In the genomic region with DNA sequence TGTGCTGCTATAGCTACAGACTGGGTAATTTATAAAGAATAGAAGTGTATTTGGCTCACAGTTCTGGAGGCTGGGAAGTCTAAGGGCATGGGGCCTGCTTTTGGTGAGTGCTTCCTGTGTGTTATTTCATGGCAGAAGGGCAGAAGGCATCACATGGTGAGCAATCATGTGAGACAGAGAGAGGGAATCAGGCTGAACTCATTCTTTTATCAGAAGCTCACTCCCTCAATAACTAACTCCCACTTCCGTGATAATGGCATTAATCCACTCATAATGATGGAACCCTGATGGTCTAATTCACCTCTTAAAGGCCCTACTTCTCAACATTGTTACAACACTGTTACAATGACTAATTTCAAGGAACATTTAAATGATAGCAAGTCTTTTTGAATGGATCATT, we compare ENCODE assay signal across 19 cellular contexts.
A peak's percentile ranks its signal among the peaks of the same experiment; 100 is the strongest.
DNase-seq lines count a peak whose midpoint lies in the region; ATAC-seq, FAIRE-seq and TF ChIP-seq lines count a peak whose summit lies in the region.
"Had no signal": no experiment of that assay in that cellular context is flagged by ENCODE, and none has a peak within 500 bp of the region (broad histone marks: within the 10 kb centered on the region; RNA-seq: fewer than 3 reads in every experiment).

No MANE protein-coding gene starts in this region.

- ATAC-seq in sciatic nerve, result no peak
- no peak for ATAC-seq in GM21737 (IDR thresholded peaks at IDR 0.05; ENCODE audit: unreplicated experiment)

- H3K79me2 ChIP-seq in astrocyte (ENCODE audit: insufficient read depth, low read length), result no peaks in the 10 kb centered on the region

- no peaks in the 10 kb centered on the region for H3K4me1 Mint-ChIP-seq in astrocyte (ENCODE audit: low read depth, unreplicated experiment)
- H3K4me1 Mint-ChIP-seq: H9 had no signal

- H3K27ac ChIP-seq in astrocyte (ENCODE audit: low read depth, low read length) (no peak overlapping the region), testis (no peak overlapping the region)
- H3K27ac ChIP-seq: C4-2B had no signal

- no peaks in the 10 kb centered on the region for H3K36me3 Mint-ChIP-seq in astrocyte (ENCODE audit: low read depth, unreplicated experiment)

- in situ Hi-C loops in SK-MEL-5 (cut with HindIII; ENCODE audit: low pct_unique_long_range_greater_than_20kb, low sequenced_read_pairs), result no loop called here

- TF ChIP-seq CTCF in astrocyte (IDR thresholded peaks at IDR 0.05; ENCODE audit: insufficient read depth, low read depth, low read length), result no peak
- no peak for TF ChIP-seq CTCF in testis (IDR thresholded peaks at IDR 0.05)

- FAIRE-seq in astrocyte (lab: Jason Lieb, UNC), result peak; percentile 52
- FAIRE-seq: A204.1, D721Med, GM12892, GM18507, HTR-8/SVneo had no signal

- no peaks in the 10 kb centered on the region for H3K27me3 Mint-ChIP-seq in astrocyte (ENCODE audit: low read depth, unreplicated experiment)
- H3K27me3 Mint-ChIP-seq: CD4-positive, alpha-beta T cell had no signal

- DNase-seq in SK-MEL-5 (ENCODE audit: low read depth, low spot score) (peak; percentile 19), astrocyte (ENCODE audit: low read depth) (no peak), foreskin melanocyte (peak; percentile 45), testis (peak; percentile 25), sciatic nerve (ENCODE audit: low spot score) (no peak)
- DNase-seq in stimulated activated CD4-positive, alpha-beta T cell treated with anti-CD3 and anti-CD28 coated beads, Interleukin-2, amount 100 ng/mL, for 48 hours, result no peak
- DNase-seq: ACHN; Caco-2; CD4-positive, alpha-beta T cell; GOT3; H9; IMR-90 had no signal

- H3K27ac Mint-ChIP-seq in astrocyte (ENCODE audit: unreplicated experiment), result no peak overlapping the region
- H3K27ac Mint-ChIP-seq: CD4-positive, alpha-beta T cell; H9 had no signal

- no peaks in the 10 kb centered on the region for H4K20me1 ChIP-seq in astrocyte (ENCODE audit: insufficient read depth, low read length)

- H2AFZ ChIP-seq in astrocyte (ENCODE audit: low read depth, low read length), result no peak overlapping the region

- intact Hi-C loops in testis (cut with DNase I; ENCODE audit: low total_unique reads) (no loop called here), sciatic nerve (cut with DNase I) (no loop called here)

- no peak overlapping the region for H3K9ac ChIP-seq in astrocyte (ENCODE audit: low read length)

- no peak overlapping the region for H3K4me3 ChIP-seq in astrocyte (ENCODE audit: insufficient read depth, low read depth, low read length)
- H3K4me3 ChIP-seq in testis, result no peak overlapping the region

- H3K4me1 ChIP-seq in astrocyte (ENCODE audit: insufficient read depth, low read length) (no peaks in the 10 kb centered on the region), testis (no peaks in the 10 kb centered on the region)
- H3K4me1 ChIP-seq: Caco-2 had no signal

- 59 to 67% methylated on average over 1 of the region's 1 CpG for WGBS in testis, 2 donors

- H3K27me3 ChIP-seq in astrocyte (ENCODE audit: insufficient read depth, low read length), result no peaks in the 10 kb centered on the region
- H3K27me3 ChIP-seq in testis, result no peaks in the 10 kb centered on the region

- no peak overlapping the region for H3K4me3 Mint-ChIP-seq in astrocyte (ENCODE audit: unreplicated experiment)
- H3K4me3 Mint-ChIP-seq: CD4-positive, alpha-beta T cell; H9 had no signal

- H3K9me3 Mint-ChIP-seq in astrocyte (ENCODE audit: unreplicated experiment), result no peaks in the 10 kb centered on the region
- H3K9me3 Mint-ChIP-seq: CD4-positive, alpha-beta T cell; H9 had no signal

- H3K4me2 ChIP-seq in astrocyte (ENCODE audit: low read length), result no peak overlapping the region

- H3K36me3 ChIP-seq in astrocyte (ENCODE audit: insufficient read depth, low read length) (no peaks in the 10 kb centered on the region), testis (ENCODE audit: low read depth, missing control alignments) (no peaks in the 10 kb centered on the region)

- H3K9me3 ChIP-seq in astrocyte (ENCODE audit: insufficient read depth, low read depth, low read length) (no peaks in the 10 kb centered on the region), testis (no peaks in the 10 kb centered on the region)
- H3K9me3 ChIP-seq: Caco-2 had no signal

- no peak for TF ChIP-seq POLR2A in testis (IDR thresholded peaks at IDR 0.05)

Comparison
In these comparisons a context has a peak if more than half of its experiments do, and no peak if none do; other contexts are left out.
1. DNase-seq: peak in SK-MEL-5 (single experiment), foreskin melanocyte (single experiment) and testis (single experiment); none in astrocyte (single experiment), sciatic nerve (single experiment) and stimulated activated CD4-positive, alpha-beta T cell treated with anti-CD3 and anti-CD28 coated beads, Interleukin-2, amount 100 ng/mL, for 48 hours (0 of 2).